Comparison of ENCODE assay signal across 16 cellular contexts in the genomic region with DNA sequence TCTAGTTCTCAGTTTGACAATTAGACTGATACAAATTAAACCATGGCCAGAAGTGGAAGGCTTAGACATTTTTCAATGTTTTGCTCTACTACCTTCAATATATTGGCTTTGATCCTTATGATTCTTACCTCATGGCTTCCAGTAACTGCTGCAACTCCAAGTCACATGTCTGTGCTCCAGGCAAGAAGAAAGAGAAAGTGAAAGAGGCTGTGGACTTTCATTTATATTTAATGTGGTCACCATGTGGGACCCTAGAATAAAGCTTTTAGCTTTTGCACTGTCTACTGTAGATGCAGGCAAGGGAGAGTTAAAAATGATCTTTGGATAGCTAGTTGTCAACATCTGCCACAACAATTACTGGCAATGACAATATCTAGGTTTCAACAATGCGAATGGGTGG.
DNase-seq lines count a peak whose midpoint lies in the region; ATAC-seq and TF ChIP-seq lines count a peak whose summit lies in the region.
"Had no signal": no experiment of that assay in that cellular context is flagged by ENCODE, and none has a peak within 500 bp of the region (broad histone marks: within the 10 kb centered on the region; RNA-seq: fewer than 3 reads in every experiment).

No MANE protein-coding gene starts in this region.

- peak; percentile 2 for DNase-seq in GM03348 (ENCODE audit: low spot score)
- peak; percentile 15 for DNase-seq in MM.1S
- peak; percentile 17 for DNase-seq in brain microvascular endothelial cell
- DNase-seq in left lobe of liver (ENCODE audit: low spot score), result no peak
- no peak for DNase-seq in NCI-H748 (lab: John Stamatoyannopoulos, UW; ENCODE audit: unreplicated experiment)
- DNase-seq in HK-2 (ENCODE audit: unreplicated experiment), result no peak
- DNase-seq: activated CD4-positive, alpha-beta T cell treated with anti-CD3 and anti-CD28 coated beads, Interleukin-2, amount 50 U/mL, for 4 hours; activated T-cell treated with anti-CD3 and anti-CD28 coated beads, Interleukin-2, amount 50 U/mL, for 48 hours; NCI-H1436; NCI-H774; nephron progenitor cell; stimulated activated CD8-positive, alpha-beta memory T cell treated with anti-CD3 and anti-CD28 coated beads, Interleukin-4, amount 100 ng/mL, for 48 hours had no signal

- in situ Hi-C loops in brain microvascular endothelial cell (cut with HindIII; ENCODE audit: low pct_ligation_motif_present, low sequenced_read_pairs), result no loop called here

- no peaks in the 10 kb centered on the region for H3K4me1 ChIP-seq in MM.1S (ENCODE audit: low read length)
- H3K4me1 ChIP-seq: prostate gland had no signal

- no peak for TF ChIP-seq CTCF in MM.1S (IDR thresholded peaks at IDR 0.05; ENCODE audit: low read length)
- TF ChIP-seq CTCF in brain microvascular endothelial cell (IDR thresholded peaks at IDR 0.05; ENCODE audit: low read depth, low read length, missing control alignments), result no peak

- H3K9me2 ChIP-seq in MM.1S (replicated peaks; ENCODE audit: insufficient read depth, low read length), result no peaks in the 10 kb centered on the region

- no peaks in the 10 kb centered on the region for H3F3A ChIP-seq in MM.1S (ENCODE audit: insufficient read depth, low read length)

- H3K9ac ChIP-seq in MM.1S (ENCODE audit: low read length), result no peak overlapping the region

- no peak overlapping the region for H3K4me3 ChIP-seq in MM.1S (ENCODE audit: low read length)
- no peak overlapping the region for H3K4me3 ChIP-seq in brain microvascular endothelial cell (ENCODE audit: low read depth, low read length)
- H3K4me3 ChIP-seq: prostate gland, smooth muscle cell had no signal

- H3K9me3 ChIP-seq in MM.1S (replicated peaks; ENCODE audit: insufficient read depth, low read length), result no peaks in the 10 kb centered on the region
- H3K9me3 ChIP-seq: prostate gland had no signal

- H3K27me3 ChIP-seq in MM.1S (replicated peaks; ENCODE audit: insufficient read depth, low read length), result no peaks in the 10 kb centered on the region
- no peaks in the 10 kb centered on the region for H3K27me3 ChIP-seq in brain microvascular endothelial cell (replicated peaks)

- H3K79me2 ChIP-seq in MM.1S (ENCODE audit: low read length), result no peaks in the 10 kb centered on the region

- no peak overlapping the region for H2AFZ ChIP-seq in MM.1S (ENCODE audit: low read length)

- ATAC-seq in left lobe of liver, result peak; percentile 80
- ATAC-seq in esophagus mucosa, result no peak
- no peak for ATAC-seq in GM21529 (IDR thresholded peaks at IDR 0.05; ENCODE audit: unreplicated experiment)

- no peak overlapping the region for H3K4me2 ChIP-seq in MM.1S (ENCODE audit: low read depth, low read length)
- H3K4me2 ChIP-seq: smooth muscle cell had no signal

- no peaks in the 10 kb centered on the region for H4K20me1 ChIP-seq in MM.1S (ENCODE audit: insufficient read depth, low read length)

- H3K27ac ChIP-seq in MM.1S (ENCODE audit: low read length), result no peak overlapping the region
- no peak overlapping the region for H3K27ac ChIP-seq in brain microvascular endothelial cell
- H3K27ac ChIP-seq: prostate gland had no signal

- H3K36me3 ChIP-seq in MM.1S (replicated peaks; ENCODE audit: insufficient read depth, low read length) (no peaks in the 10 kb centered on the region), brain microvascular endothelial cell (replicated peaks) (no peaks in the 10 kb centered on the region)
- H3K36me3 ChIP-seq: prostate gland had no signal

Comparison
In these comparisons a context has a peak if more than half of its experiments do, and no peak if none do; other contexts are left out.
1. DNase-seq: peak in GM03348 (single experiment), MM.1S (single experiment) and brain microvascular endothelial cell (single experiment); none in left lobe of liver (single experiment), NCI-H748 (single experiment) and HK-2 (single experiment).